Comparison of ENCODE assay signal across 25 cellular contexts in genomic region chr6:96110878-96111277, GRCh38.
"Had no signal": no experiment of that assay in that cellular context is flagged by ENCODE, and none has a peak within 500 bp of the region (broad histone marks: within the 10 kb centered on the region; RNA-seq: fewer than 3 reads in every experiment).

No MANE protein-coding gene starts in this region.

- H3K4me3 Mint-ChIP-seq: immature natural killer cell; memory B cell; naive thymus-derived CD4-positive, alpha-beta T cell; natural killer cell treated with Interleukin-12 subunit alpha and Interleukin-12 subunit beta and Interleukin-15 and Interleukin-18, amount 100 ng/mL, for 72 hours; stimulated activated memory B cell treated with anti-CD40 and anti-IgM and Interleukin-4, amounts not matched to agents 10 μg/mL and 1 μg/mL and 100 μg/mL, for 72 hours; stimulated activated naive CD8-positive, alpha-beta T cell treated with anti-CD3 and anti-CD28 coated beads, Interleukin-15, amount 100 ng/mL, for 72 hours; type B pancreatic cell had no signal

- H3K27me3 Mint-ChIP-seq: memory B cell; naive thymus-derived CD4-positive, alpha-beta T cell; natural killer cell treated with Interleukin-12 subunit alpha and Interleukin-12 subunit beta and Interleukin-15 and Interleukin-18, amount 100 ng/mL, for 72 hours; progenitor cell of endocrine pancreas; stimulated activated memory B cell treated with anti-CD40 and anti-IgM and Interleukin-4, amounts not matched to agents 10 μg/mL and 1 μg/mL and 100 μg/mL, for 72 hours; stimulated activated naive CD8-positive, alpha-beta T cell treated with anti-CD3 and anti-CD28 coated beads, Interleukin-15, amount 100 ng/mL, for 72 hours; type B pancreatic cell had no signal

- H3K4me1 Mint-ChIP-seq: immature natural killer cell; memory B cell; naive thymus-derived CD4-positive, alpha-beta T cell; stimulated activated memory B cell treated with anti-CD40 and anti-IgM and Interleukin-4, amounts not matched to agents 10 μg/mL and 1 μg/mL and 100 μg/mL, for 72 hours; stimulated activated naive CD8-positive, alpha-beta T cell treated with anti-CD3 and anti-CD28 coated beads, Interleukin-15, amount 100 ng/mL, for 72 hours had no signal

- ATAC-seq: mucosa of descending colon; naive thymus-derived CD4-positive, alpha-beta T cell; natural killer cell treated with Interleukin-12 subunit alpha and Interleukin-12 subunit beta and Interleukin-15 and Interleukin-18, amount 100 ng/mL, for 72 hours; right lobe of liver; stimulated activated memory B cell treated with anti-CD40 and anti-IgM and Interleukin-4, amounts not matched to agents 10 μg/mL and 1 μg/mL and 100 μg/mL, for 72 hours; stimulated activated naive CD8-positive, alpha-beta T cell treated with anti-CD3 and anti-CD28 coated beads, Interleukin-15, amount 100 ng/mL, for 72 hours had no signal

- H3K9me3 ChIP-seq: left ventricle myocardium inferior, mucosa of descending colon, ovary, right atrium auricular region, right lobe of liver, tibial nerve, uterus had no signal

- H3K4me2 ChIP-seq: smooth muscle cell had no signal

- H3K36me3 Mint-ChIP-seq: immature natural killer cell; memory B cell; naive thymus-derived CD4-positive, alpha-beta T cell; natural killer cell treated with Interleukin-12 subunit alpha and Interleukin-12 subunit beta and Interleukin-15 and Interleukin-18, amount 100 ng/mL, for 72 hours; stimulated activated memory B cell treated with anti-CD40 and anti-IgM and Interleukin-4, amounts not matched to agents 10 μg/mL and 1 μg/mL and 100 μg/mL, for 72 hours; type B pancreatic cell had no signal

- H3K27ac Mint-ChIP-seq: immature natural killer cell; memory B cell; naive thymus-derived CD4-positive, alpha-beta T cell; natural killer cell treated with Interleukin-12 subunit alpha and Interleukin-12 subunit beta and Interleukin-15 and Interleukin-18, amount 100 ng/mL, for 72 hours; progenitor cell of endocrine pancreas; stimulated activated memory B cell treated with anti-CD40 and anti-IgM and Interleukin-4, amounts not matched to agents 10 μg/mL and 1 μg/mL and 100 μg/mL, for 72 hours; stimulated activated naive CD8-positive, alpha-beta T cell treated with anti-CD3 and anti-CD28 coated beads, Interleukin-15, amount 100 ng/mL, for 72 hours; type B pancreatic cell had no signal

- H3K27me3 ChIP-seq: ovary, right atrium auricular region, right lobe of liver, tibial nerve, uterus had no signal

- H3K9me3 Mint-ChIP-seq: stimulated activated memory B cell treated with anti-CD40 and anti-IgM and Interleukin-4, amounts not matched to agents 10 μg/mL and 1 μg/mL and 100 μg/mL, for 72 hours; stimulated activated naive CD8-positive, alpha-beta T cell treated with anti-CD3 and anti-CD28 coated beads, Interleukin-15, amount 100 ng/mL, for 72 hours; type B pancreatic cell had no signal

- H3K4me1 ChIP-seq: left ventricle myocardium inferior, right atrium auricular region, right lobe of liver, tibial nerve, uterus had no signal

- H3K27ac ChIP-seq: left ventricle myocardium inferior, ovary, right atrium auricular region, right lobe of liver, tibial nerve, uterus had no signal

- DNase-seq: immature natural killer cell; left ventricle myocardium inferior; midbrain; mucosa of descending colon; naive thymus-derived CD4-positive, alpha-beta T cell; ovary; right lobe of liver; stimulated activated CD4-positive, alpha-beta T cell treated with anti-CD3 and anti-CD28 coated beads, Interleukin-1b, Interleukin-23, amount 100 ng/mL, for 48 hours; stimulated activated CD4-positive, alpha-beta T cell treated with anti-CD3 and anti-CD28 coated beads, Interleukin-2, amount 100 ng/mL, for 48 hours; stimulated activated CD4-positive, alpha-beta T cell treated with anti-CD3 and anti-CD28 coated beads, Interleukin-4, amount 100 ng/mL, for 4 hours; stimulated activated CD8-positive, alpha-beta memory T cell treated with anti-CD3 and anti-CD28 coated beads, Interleukin-4, amount 100 ng/mL, for 48 hours; stimulated activated naive CD4-positive, alpha-beta T cell treated with Interleukin-2 at 50 U/mL for 16 hours; stimulated activated naive CD8-positive, alpha-beta T cell treated with anti-CD3 and anti-CD28 coated beads, Interleukin-15, amount 100 ng/mL, for 72 hours; substantia nigra; uterus had no signal

- H3K4me3 ChIP-seq: left ventricle myocardium inferior, lung, mucosa of descending colon, ovary, right atrium auricular region, right lobe of liver, smooth muscle cell, tibial nerve, uterus had no signal

- H3K36me3 ChIP-seq: left ventricle myocardium inferior, ovary, right atrium auricular region, right lobe of liver, tibial nerve, uterus had no signal

- FAIRE-seq: islet of Langerhans had no signal
